In the genomic region with DNA sequence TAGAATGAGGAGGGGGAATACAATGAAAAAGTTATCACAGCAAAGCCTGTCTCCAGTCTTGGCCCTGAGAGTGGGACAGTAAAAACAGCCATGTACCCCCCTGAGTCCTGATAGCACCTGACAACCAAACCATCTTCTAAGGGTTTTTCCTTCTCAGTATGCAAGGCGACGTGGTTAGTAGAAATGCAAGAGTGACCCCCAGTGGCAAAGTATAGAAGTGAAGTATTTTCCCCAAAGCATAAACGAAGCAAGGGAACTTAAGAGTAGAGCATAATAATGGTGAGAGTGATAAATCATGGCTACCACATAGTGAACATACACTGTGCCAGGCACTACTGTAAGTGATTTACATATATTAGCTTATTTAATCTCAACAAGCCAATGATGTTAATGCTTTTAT, we compare ENCODE assay signal across 9 cellular contexts. TPM values are rescaled to one million over a fixed set of nuclear protein-coding genes. Genes with fewer than 3 reads are reported as not detected.
DNase-seq lines count a peak whose midpoint lies in the region; ATAC-seq and TF ChIP-seq lines count a peak whose summit lies in the region.
"Had no signal": no experiment of that assay in that cellular context is flagged by ENCODE, and none has a peak within 500 bp of the region (broad histone marks: within the 10 kb centered on the region; RNA-seq: fewer than 3 reads in every experiment).

No MANE protein-coding gene starts in this region.

- H4K20me1 ChIP-seq in neural progenitor cell (ENCODE audit: low read depth), result no peaks in the 10 kb centered on the region

- H3K9me3 Mint-ChIP-seq in neural progenitor cell, result no peaks in the 10 kb centered on the region

- ATAC-seq in Right ventricle myocardium superior (ENCODE audit: poor library complexity), result no peak
- ATAC-seq in HG02642 (IDR thresholded peaks at IDR 0.05; ENCODE audit: poor library complexity, unreplicated experiment), result peak; percentile 75
- no peak for ATAC-seq in HG02938 (IDR thresholded peaks at IDR 0.05; ENCODE audit: unreplicated experiment)

- no peaks in the 10 kb centered on the region for H3K4me1 ChIP-seq in cardiac muscle cell (ENCODE audit: low read depth)
- no peaks in the 10 kb centered on the region for H3K4me1 ChIP-seq in colonic mucosa
- H3K4me1 ChIP-seq in neural progenitor cell, result no peaks in the 10 kb centered on the region

- H3K9me3 ChIP-seq in cardiac muscle cell (ENCODE audit: low read depth) (no peaks in the 10 kb centered on the region), colonic mucosa (no peaks in the 10 kb centered on the region), neural progenitor cell (ENCODE audit: low read depth) (no peaks in the 10 kb centered on the region)

- H3K4me3 ChIP-seq in cardiac muscle cell (no peak overlapping the region), colonic mucosa (no peak overlapping the region), neural progenitor cell (no peak overlapping the region)

- TF ChIP-seq CTCF in cardiac muscle cell (IDR thresholded peaks at IDR 0.05; ENCODE audit: low read depth, low read length) (peak; percentile 55), colonic mucosa (IDR thresholded peaks at IDR 0.05) (peak; percentile 24), neural progenitor cell (IDR thresholded peaks at IDR 0.05) (peak; percentile 81)

- H3K4me3 Mint-ChIP-seq in neural progenitor cell, result no peak overlapping the region

- H3K4me1 Mint-ChIP-seq in neural progenitor cell, result no peaks in the 10 kb centered on the region

- intact Hi-C loops in Right ventricle myocardium superior (cut with DNase I) (no loop called here), colonic mucosa (cut with DNase I) (no loop called here)

- DNase-seq in cardiac muscle cell (ENCODE audit: low read depth in 1 of 2, low spot score in 1 of 2), result peak; percentile 62 to 63
- DNase-seq in Right ventricle myocardium superior, result no peak
- DNase-seq in NCI-H226, result peak; percentile 3
- DNase-seq in colonic mucosa, result no peak
- peak; percentile 54 for DNase-seq in neural progenitor cell (ENCODE audit: low spot score)
- DNase-seq in activated naive CD4-positive, alpha-beta T cell (lab: John Stamatoyannopoulos, UW), result no peak

- H3F3A ChIP-seq in neural progenitor cell (ENCODE audit: low read depth), result no peaks in the 10 kb centered on the region

- H2AFZ ChIP-seq in neural progenitor cell (replicated peaks), result no peak overlapping the region

- H3K36me3 ChIP-seq in cardiac muscle cell (no peaks in the 10 kb centered on the region), colonic mucosa (no peaks in the 10 kb centered on the region), neural progenitor cell (no peaks in the 10 kb centered on the region)

- H3K27me3 Mint-ChIP-seq in neural progenitor cell (ENCODE audit: insufficient read depth, low read depth), result peaks cover 2% of the 10 kb centered on the region

- no peaks in the 10 kb centered on the region for H3K27me3 ChIP-seq in cardiac muscle cell
- no peaks in the 10 kb centered on the region for H3K27me3 ChIP-seq in colonic mucosa
- H3K27me3 ChIP-seq in neural progenitor cell, result no peaks in the 10 kb centered on the region

- no peak overlapping the region for H3K27ac Mint-ChIP-seq in neural progenitor cell

- H3K4me2 ChIP-seq in neural progenitor cell, result no peak overlapping the region

- no peaks in the 10 kb centered on the region for H3K36me3 Mint-ChIP-seq in neural progenitor cell

- H3K27ac ChIP-seq in cardiac muscle cell (no peak overlapping the region), colonic mucosa (no peak overlapping the region), neural progenitor cell (no peak overlapping the region)

- H3K9ac ChIP-seq in colonic mucosa (ENCODE audit: low read depth in 2 of 2, low read length in 2 of 2) (no peak overlapping the region), neural progenitor cell (no peak overlapping the region)

- no peaks in the 10 kb centered on the region for H3K79me2 ChIP-seq in neural progenitor cell (ENCODE audit: low read depth)

RNA-seq across cellular contexts. Expression of a gene that starts 52.8 kb away (rescaled TPM):
- not detected in 2 replicates for total RNA-seq in cardiac muscle cell
- polyA plus RNA-seq in cardiac muscle cell, result not detected in 2 replicates
- not detected for total RNA-seq in Right ventricle myocardium superior
- not detected for total RNA-seq in colonic mucosa
- total RNA-seq in neural progenitor cell (ENCODE audit: low replicate concordance), result not detected in 2 replicates
- total RNA-seq: subcutaneous adipose tissue had no signal

Comparison
In these comparisons a context has a peak if more than half of its experiments do, and no peak if none do; other contexts are left out.
1. DNase-seq: peak in cardiac muscle cell (2 of 2), NCI-H226 (single experiment) and neural progenitor cell (single experiment); none in Right ventricle myocardium superior (single experiment), colonic mucosa (single experiment) and activated naive CD4-positive, alpha-beta T cell (0 of 4).
2. CTCF ChIP-seq: peak in every context shown above with its lines; median percentile 81 in neural progenitor cell; 55 in cardiac muscle cell; 24 in colonic mucosa.